Comparison of ENCODE assay signal across 33 cellular contexts in genomic region chr5:128553747-128554146, GRCh38. TPM values are rescaled to one million over a fixed set of nuclear protein-coding genes. Genes with fewer than 3 reads are reported as not detected.
A peak's percentile ranks its signal among the peaks of the same experiment; 100 is the strongest.
DNase-seq lines count a peak whose midpoint lies in the region; ATAC-seq and TF ChIP-seq lines count a peak whose summit lies in the region.
"Had no signal": no experiment of that assay in that cellular context is flagged by ENCODE, and none has a peak within 500 bp of the region (broad histone marks: within the 10 kb centered on the region; RNA-seq: fewer than 3 reads in every experiment).

No MANE protein-coding gene starts in this region.

- peak overlapping the region; percentile 8 for H3K27ac Mint-ChIP-seq in chondrocyte (ENCODE audit: unreplicated experiment)
- H3K27ac Mint-ChIP-seq: B cell; CD14-positive monocyte; CD4-positive, alpha-beta memory T cell; CD4-positive, alpha-beta T cell; CD4-positive, CD25-positive, alpha-beta regulatory T cell; CD8-positive, alpha-beta memory T cell; CD8-positive, alpha-beta T cell had no signal

- peaks cover 14% of the 10 kb centered on the region for H3K36me3 Mint-ChIP-seq in chondrocyte (ENCODE audit: low read depth)
- H3K36me3 Mint-ChIP-seq: CD14-positive monocyte; CD4-positive, CD25-positive, alpha-beta regulatory T cell; CD8-positive, alpha-beta T cell had no signal

- no peaks in the 10 kb centered on the region for H3K9me3 ChIP-seq in HEK293 (ENCODE audit: control insufficient read depth, insufficient read depth, low read depth, low read length)
- no peaks in the 10 kb centered on the region for H3K9me3 ChIP-seq in Karpas-422 (ENCODE audit: low read length)
- H3K9me3 ChIP-seq: BE2C had no signal

- no peaks in the 10 kb centered on the region for H3K27me3 ChIP-seq in Karpas-422 (ENCODE audit: low read length)
- H3K27me3 ChIP-seq: BE2C; BLaER1; BLaER1 treated with 17β-estradiol and CSF1 and Interleukin-3, amounts not matched to agents 10 nM and 100 nM had no signal

- H3K27me3 Mint-ChIP-seq in chondrocyte (ENCODE audit: low read depth) = no peaks in the 10 kb centered on the region
- H3K27me3 Mint-ChIP-seq: B cell; CD4-positive, alpha-beta memory T cell; CD4-positive, alpha-beta T cell; CD4-positive, CD25-positive, alpha-beta regulatory T cell; CD8-positive, alpha-beta memory T cell had no signal

- CTCF ChIA-PET in HEK293 (lab: Yijun Ruan, JAX) = no interaction called here

- H4K20me1 ChIP-seq in Karpas-422 (ENCODE audit: insufficient read depth, low read depth, low read length) = no peaks in the 10 kb centered on the region
- H4K20me1 ChIP-seq: BLaER1; BLaER1 treated with 17β-estradiol and CSF1 and Interleukin-3, amounts not matched to agents 10 nM and 100 nM had no signal

- H3K36me3 ChIP-seq in HEK293 (ENCODE audit: control insufficient read depth in 2 of 2, insufficient read depth in 1 of 2, low read length in 2 of 2) = no peaks in the 10 kb centered on the region
- H3K36me3 ChIP-seq in Karpas-422 (ENCODE audit: insufficient read depth, low read length) = no peaks in the 10 kb centered on the region
- H3K36me3 ChIP-seq: BE2C; BLaER1; BLaER1 treated with 17β-estradiol and CSF1 and Interleukin-3, amounts not matched to agents 10 nM and 100 nM had no signal

- H3K4me1 Mint-ChIP-seq in chondrocyte (ENCODE audit: low read depth) = peaks cover 4% of the 10 kb centered on the region
- H3K4me1 Mint-ChIP-seq: B cell; CD14-positive monocyte; CD4-positive, alpha-beta memory T cell; CD4-positive, CD25-positive, alpha-beta regulatory T cell; CD8-positive, alpha-beta memory T cell had no signal

- no peak overlapping the region for H3K27ac ChIP-seq in HEK293 (ENCODE audit: extremely low read depth, low read depth, low read length)
- no peak overlapping the region for H3K27ac ChIP-seq in Karpas-422 (ENCODE audit: low read length)
- H3K27ac ChIP-seq: 22Rv1; A549; BLaER1; BLaER1 treated with 17β-estradiol and CSF1 and Interleukin-3, amounts not matched to agents 10 nM and 100 nM; C4-2B had no signal

- H3K9ac ChIP-seq in Karpas-422 (ENCODE audit: low read length) = no peak overlapping the region
- H3K9ac ChIP-seq: BLaER1; BLaER1 treated with 17β-estradiol and CSF1 and Interleukin-3, amounts not matched to agents 10 nM and 100 nM had no signal

- H3K4me2 ChIP-seq in Karpas-422 (ENCODE audit: low read depth, low read length, poor library complexity, severe bottlenecking) = no peak overlapping the region
- H3K4me2 ChIP-seq: A549; BLaER1; BLaER1 treated with 17β-estradiol and CSF1 and Interleukin-3, amounts not matched to agents 10 nM and 100 nM had no signal

- no peak overlapping the region for H2AFZ ChIP-seq in Karpas-422 (ENCODE audit: low read length)

- H3K4me1 ChIP-seq in HEK293 (ENCODE audit: control insufficient read depth, insufficient read depth, low read length) (no peaks in the 10 kb centered on the region), Karpas-422 (ENCODE audit: low read length) (no peaks in the 10 kb centered on the region)
- H3K4me1 ChIP-seq: BE2C; BLaER1; BLaER1 treated with 17β-estradiol and CSF1 and Interleukin-3, amounts not matched to agents 10 nM and 100 nM; Caco-2 had no signal

- no peak for ATAC-seq in GM19467 (IDR thresholded peaks at IDR 0.05; ENCODE audit: unreplicated experiment)
- ATAC-seq: A549; CD8-positive, alpha-beta T cell had no signal

- TF ChIP-seq CTCF in HEK293 (tag by site-specific recombination; IDR thresholded peaks at IDR 0.05) (no peak), chondrocyte (IDR thresholded peaks at IDR 0.05) (no peak)

- peak; percentile 41 for DNase-seq in Karpas-422
- DNase-seq in chondrocyte (ENCODE audit: low spot score) = no peak
- no peak for DNase-seq in COLO829 (ENCODE audit: low spot score)
- DNase-seq in cortex of kidney (lab: John Stamatoyannopoulos, UW) = no peak
- DNase-seq: 8988T; ACHN; AML-193; BE2C; C1 segment of cervical spinal cord; Caco-2; Calu3; CD4-positive, alpha-beta memory T cell; CD4-positive, alpha-beta T cell; CD4-positive, CD25-positive, alpha-beta regulatory T cell; CD8-positive, alpha-beta memory T cell; CD8-positive, alpha-beta T cell; COR-L47; DMS 273 treated with DMSO at 0.1 percent for 48 hours; DMS153; DMS53; DMS79; DMS79 treated with DMSO at 0.1 percent for 48 hours; DND-41; EL had no signal

- no peaks in the 10 kb centered on the region for H3K79me2 ChIP-seq in Karpas-422 (ENCODE audit: low read length)

- no peak overlapping the region for H3K4me3 Mint-ChIP-seq in chondrocyte (ENCODE audit: unreplicated experiment)
- H3K4me3 Mint-ChIP-seq: B cell; CD14-positive monocyte; CD4-positive, alpha-beta memory T cell; CD4-positive, alpha-beta T cell; CD4-positive, CD25-positive, alpha-beta regulatory T cell; CD8-positive, alpha-beta memory T cell; CD8-positive, alpha-beta T cell had no signal

- POLR2A ChIA-PET in HEK293 (lab: Yijun Ruan, JAX) = no interaction called here

- peaks cover 34% of the 10 kb centered on the region for H3K9me3 Mint-ChIP-seq in chondrocyte (ENCODE audit: low read depth)

- H3K9me2 ChIP-seq in Karpas-422 (replicated peaks; ENCODE audit: insufficient read depth, low read length) = no peaks in the 10 kb centered on the region

- H3K4me3 ChIP-seq in HEK293 (ENCODE audit: low read depth, low read length) (no peak overlapping the region), Karpas-422 (ENCODE audit: low read length) (no peak overlapping the region)
- H3K4me3 ChIP-seq: A549; BLaER1; BLaER1 treated with 17β-estradiol and CSF1 and Interleukin-3, amounts not matched to agents 10 nM and 100 nM had no signal

TF ChIP-seq in HEK293, 187 proteins besides CTCF, POLR2A, EP300 and RAD21:
- no peak for TF ChIP-seq ZNF600 (tag by site-specific recombination; IDR thresholded peaks at IDR 0.05)
- peak; percentile 88 for TF ChIP-seq SETDB1 (IDR thresholded peaks at IDR 0.05; ENCODE audit: insufficient read length, low read length)
- TF ChIP-seq ZNF510 (tag by site-specific recombination; IDR thresholded peaks at IDR 0.05; ENCODE audit: insufficient replicate concordance) = no peak
- TF ChIP-seq ZNF529 (tag by site-specific recombination; IDR thresholded peaks at IDR 0.05; ENCODE audit: insufficient replicate concordance) = peak; percentile 92
- no peak for TF ChIP-seq ZNF148 (tag by site-specific recombination; IDR thresholded peaks at IDR 0.05; ENCODE audit: borderline replicate concordance)
TF ChIP-seq in HEK293: peak in this region for 2.

RNA-seq across cellular contexts. Expression of gene FBN2, which starts 15.7 kb away (rescaled TPM):
- total RNA-seq in Karpas-422 (2014; rRNA removed; shearing (Covaris generic); ENCODE audit: low replicate concordance) = not detected in 2 replicates
- total RNA-seq in chondrocyte = 303 to 524 TPM (median 311 TPM) in 3 replicates
- total RNA-seq: B cell; CD4-positive, CD25-positive, alpha-beta regulatory T cell; CD8-positive, alpha-beta T cell had no signal

Comparison
In these comparisons a context has a peak if more than half of its experiments do, and no peak if none do; other contexts are left out.
1. RNA of gene FBN2, which starts 15.7 kb away (total RNA-seq): 303 to 524 TPM in chondrocyte; not detected in Karpas-422; every median in the first group is over 100 times any median in the second.